Comparison of ENCODE assay signal across 22 cellular contexts in the genomic region with DNA sequence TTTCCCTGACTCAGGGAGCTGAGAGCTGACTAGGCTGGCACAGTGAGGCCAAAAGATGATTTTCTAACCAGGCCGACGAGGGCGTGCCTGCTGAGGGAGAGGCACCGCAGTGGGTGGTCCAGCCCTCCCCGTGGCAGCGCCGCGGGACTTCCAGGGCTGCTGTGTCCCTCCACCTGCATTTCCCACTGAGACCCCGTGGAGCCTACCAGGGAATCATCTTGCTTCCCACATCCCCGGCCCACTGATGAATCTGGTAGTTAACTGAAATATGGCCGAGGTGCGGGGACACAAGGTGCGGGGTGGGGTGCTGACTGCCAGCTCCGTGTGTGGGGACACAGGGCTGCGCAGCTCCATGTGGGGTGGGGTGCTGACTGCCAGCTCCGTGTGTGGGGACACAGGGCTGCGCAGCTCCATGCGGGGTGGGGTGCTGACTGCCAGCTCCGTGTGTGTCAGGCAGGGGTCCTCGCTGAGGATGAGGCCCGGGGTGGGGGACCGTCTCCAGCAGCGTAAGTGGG. TPM values are rescaled to one million over a fixed set of nuclear protein-coding genes. Genes with fewer than 3 reads are reported as not detected.
A peak's percentile ranks its signal among the peaks of the same experiment; 100 is the strongest.
DNase-seq lines count a peak whose midpoint lies in the region; ATAC-seq and TF ChIP-seq lines count a peak whose summit lies in the region.
"Had no signal": no experiment of that assay in that cellular context is flagged by ENCODE, and none has a peak within 500 bp of the region (broad histone marks: within the 10 kb centered on the region; RNA-seq: fewer than 3 reads in every experiment).

No MANE protein-coding gene starts in this region.

- H3K9me3 ChIP-seq in neuronal stem cell (replicated peaks in 1 of 2; ENCODE audit: control insufficient read depth in 2 of 2, insufficient read depth in 1 of 2, low read depth in 1 of 2, low read length in 2 of 2) (no peaks in the 10 kb centered on the region), upper lobe of right lung (no peaks in the 10 kb centered on the region)
- H3K9me3 ChIP-seq: BE2C, SJSA1 had no signal

- peak; percentile 28 for ATAC-seq in upper lobe of right lung
- no peak for ATAC-seq in HG03520 (IDR thresholded peaks at IDR 0.05; ENCODE audit: unreplicated experiment)
- ATAC-seq: K562 had no signal

- H3K79me1 ChIP-seq in neuronal stem cell (ENCODE audit: low read depth, low read length): no peaks in the 10 kb centered on the region

- H3K36me3 ChIP-seq in neuronal stem cell (replicated peaks in 1 of 2; ENCODE audit: control insufficient read depth in 2 of 2, insufficient read depth in 2 of 2, low read length in 2 of 2) (peaks cover 22 to 62% of the 10 kb centered on the region in 2 donors), upper lobe of right lung (peaks cover 49% of the 10 kb centered on the region)
- H3K36me3 ChIP-seq: BE2C had no signal

- H2BK15ac ChIP-seq in neuronal stem cell (ENCODE audit: low read length): no peak overlapping the region

- H2BK120ac ChIP-seq in neuronal stem cell (ENCODE audit: low read depth, low read length): no peak overlapping the region

- peak overlapping the region; percentile 18 for H3K23ac ChIP-seq in neuronal stem cell (ENCODE audit: low read depth, low read length, poor library complexity)

- H3K9ac ChIP-seq in neuronal stem cell (ENCODE audit: low read depth, low read length, poor library complexity): peak overlapping the region; percentile 56

- no peaks in the 10 kb centered on the region for H3K27me3 Mint-ChIP-seq in chondrocyte (ENCODE audit: low read depth)
- H3K27me3 Mint-ChIP-seq: CD4-positive, CD25-positive, alpha-beta regulatory T cell had no signal

- intact Hi-C loops in upper lobe of right lung (cut with DNase I): no loop called here

- no peak overlapping the region for H3K14ac ChIP-seq in neuronal stem cell (ENCODE audit: low read length)

- TF ChIP-seq CTCF in chondrocyte (IDR thresholded peaks at IDR 0.05) (no peak), upper lobe of right lung (IDR thresholded peaks at IDR 0.05) (no peak)

- peaks cover 29% of the 10 kb centered on the region for H3K36me3 Mint-ChIP-seq in chondrocyte (ENCODE audit: low read depth)

- H3K4me3 ChIP-seq in neuronal stem cell (ENCODE audit: low read length in 2 of 2): no peak overlapping the region
- H3K4me3 ChIP-seq in upper lobe of right lung: no peak overlapping the region
- H3K4me3 ChIP-seq: K562, SJSA1 had no signal

- H3K27me3 ChIP-seq in neuronal stem cell (ENCODE audit: control insufficient read depth in 3 of 3, insufficient read depth in 3 of 3, low read depth in 1 of 3, low read length in 3 of 3): no peaks in the 10 kb centered on the region
- H3K27me3 ChIP-seq in upper lobe of right lung: no peaks in the 10 kb centered on the region
- H3K27me3 ChIP-seq: BE2C, SJSA1 had no signal

- H3K27ac Mint-ChIP-seq in chondrocyte (ENCODE audit: unreplicated experiment): no peak overlapping the region
- H3K27ac Mint-ChIP-seq: CD4-positive, CD25-positive, alpha-beta regulatory T cell had no signal

- H3K4me3 Mint-ChIP-seq in chondrocyte (ENCODE audit: unreplicated experiment): no peak overlapping the region
- H3K4me3 Mint-ChIP-seq: CD4-positive, CD25-positive, alpha-beta regulatory T cell had no signal

- H3K18ac ChIP-seq in neuronal stem cell (ENCODE audit: low read length): no peak overlapping the region

- peak; percentile 55 for DNase-seq in activated effector memory CD4-positive, alpha-beta T cell treated with anti-CD3 and anti-CD28 coated beads, Interleukin-2, amount 50 U/mL, for 16 hours
- no peak for DNase-seq in activated effector memory CD4-positive, alpha-beta T cell treated with Interleukin-2 at 50 U/mL for 16 hours
- DNase-seq in chondrocyte (ENCODE audit: low spot score) (peak; percentile 88), neuronal stem cell (ENCODE audit: low spot score) (no peak), upper lobe of right lung (peak; percentile 44), amniotic stem cell (lab: John Stamatoyannopoulos, UW) (no peak), Ammon's horn (ENCODE audit: low spot score) (no peak)
- DNase-seq: BE2C; CD4-positive, CD25-positive, alpha-beta regulatory T cell; DMS153; H7; Kasumi-1; NCI-H1092 treated with DMSO at 0.1 percent for 48 hours; NCI-H146; NCI-H1930; NCI-H2107; NCI-H524 treated with DMSO at 0.1 percent for 48 hours; NCI-H774 had no signal

- no CpG with 5 or more reads among the region's 23 CpGs for WGBS in neuronal stem cell (ENCODE audit: extremely low coverage in 2 of 2, insufficient read length in 2 of 2, insufficient replicate concordance in 1 of 2), 2 donors

- H3K4ac ChIP-seq in neuronal stem cell (ENCODE audit: low read length): no peak overlapping the region

- H2AFZ ChIP-seq in neuronal stem cell (ENCODE audit: low read length): no peak overlapping the region

- H3K27ac ChIP-seq in neuronal stem cell (replicated peaks; ENCODE audit: low read length): no peak overlapping the region
- no peak overlapping the region for H3K27ac ChIP-seq in upper lobe of right lung
- H3K27ac ChIP-seq: 22Rv1, SJSA1 had no signal

- H3K4me2 ChIP-seq in neuronal stem cell (ENCODE audit: insufficient read depth, low read length, poor library complexity, severe bottlenecking): peak overlapping the region; percentile 3

- H3K4me1 ChIP-seq in neuronal stem cell (ENCODE audit: control insufficient read depth in 2 of 2, insufficient read depth in 1 of 2, low read depth in 1 of 2, low read length in 2 of 2) (peaks cover 0 to 3% of the 10 kb centered on the region in 2 donors), upper lobe of right lung (no peaks in the 10 kb centered on the region)
- H3K4me1 ChIP-seq: BE2C, SJSA1 had no signal

- H4K91ac ChIP-seq in neuronal stem cell (ENCODE audit: low read depth, low read length, poor library complexity): no peak overlapping the region

- H2BK5ac ChIP-seq in neuronal stem cell (ENCODE audit: low read length): no peak overlapping the region

- no peaks in the 10 kb centered on the region for H3K4me1 Mint-ChIP-seq in chondrocyte (ENCODE audit: low read depth)

- H3K9me3 Mint-ChIP-seq in chondrocyte (ENCODE audit: low read depth): no peaks in the 10 kb centered on the region
- H3K9me3 Mint-ChIP-seq: CD4-positive, CD25-positive, alpha-beta regulatory T cell had no signal

- H2AK5ac ChIP-seq in neuronal stem cell (ENCODE audit: low read depth, low read length): no peak overlapping the region

- peak overlapping the region; percentile 14 for H2BK12ac ChIP-seq in neuronal stem cell (ENCODE audit: low read length)

- no peak overlapping the region for H4K8ac ChIP-seq in neuronal stem cell (ENCODE audit: low read depth, low read length)

RNA-seq across cellular contexts. Expression of a gene that starts 10.4 kb away (rescaled TPM):
- total RNA-seq in chondrocyte (12.6 to 17.6 TPM (median 15.5 TPM) in 3 replicates), upper lobe of right lung (18.5 TPM)
- 24.6 TPM for polyA plus RNA-seq in neuronal stem cell (2013, experiment 1 of 2)
- 25.7 TPM for polyA plus RNA-seq in neuronal stem cell (2013, experiment 2 of 2)

RNA-seq across cellular contexts. Expression of a gene that starts 12.9 kb away (rescaled TPM):
- total RNA-seq in chondrocyte (0.05 to 0.58 TPM in 2 of 3 replicates, not detected in the other), upper lobe of right lung (0.29 TPM)
- 0.18 TPM for polyA plus RNA-seq in neuronal stem cell (2013, experiment 1 of 2)
- 0.19 TPM for polyA plus RNA-seq in neuronal stem cell (2013, experiment 2 of 2)
- total RNA-seq: CD4-positive, CD25-positive, alpha-beta regulatory T cell had no signal

RNA-seq across cellular contexts. Expression of a gene that starts 14.6 kb away (rescaled TPM):
- 52.5 to 53.7 TPM (median 53.6 TPM) in 3 replicates for total RNA-seq in chondrocyte
- 13.4 TPM for polyA plus RNA-seq in neuronal stem cell (2013, experiment 1 of 2)
- polyA plus RNA-seq in neuronal stem cell (2013, experiment 2 of 2): 13.2 TPM
- 47.5 TPM for total RNA-seq in upper lobe of right lung

RNA-seq across cellular contexts. Expression of a gene that starts 28.1 kb away (rescaled TPM):
- total RNA-seq in chondrocyte (185 to 332 TPM (median 328 TPM) in 3 replicates), upper lobe of right lung (96.6 TPM)
- polyA plus RNA-seq in neuronal stem cell (2013, experiment 1 of 2): 10.3 TPM
- polyA plus RNA-seq in neuronal stem cell (2013, experiment 2 of 2): 10.0 TPM

Comparison
In these comparisons a context has a peak if more than half of its experiments do, and no peak if none do; other contexts are left out.
1. DNase-seq: peak in activated effector memory CD4-positive, alpha-beta T cell treated with anti-CD3 and anti-CD28 coated beads, Interleukin-2, amount 50 U/mL, for 16 hours (single experiment), chondrocyte (single experiment) and upper lobe of right lung (single experiment); none in activated effector memory CD4-positive, alpha-beta T cell treated with Interleukin-2 at 50 U/mL for 16 hours (single experiment), neuronal stem cell (single experiment), amniotic stem cell (single experiment) and Ammon's horn (single experiment).